In genomic region chr14:89801128-89801527, GRCh38 we compare ENCODE assay signal across 16 cellular contexts.
"Had no signal": no experiment of that assay in that cellular context is flagged by ENCODE, and none has a peak within 500 bp of the region (broad histone marks: within the 10 kb centered on the region; RNA-seq: fewer than 3 reads in every experiment).

No MANE protein-coding gene starts in this region.

- H3K9me3 Mint-ChIP-seq: activated CD4-positive, alpha-beta memory T cell treated with anti-CD3 and anti-CD28 coated beads, Interleukin-2, amount 10 ng/mL, durations not matched to agents 7 days and 5 days; activated naive CD4-positive, alpha-beta T cell treated with anti-CD3 and anti-CD28 coated beads for 36 hours; activated T-helper 17 cell treated with anti-CD3 and anti-CD28 coated beads, Interleukin-2, amount 50 U/mL, for 72 hours; natural killer cell treated with Interleukin-12 subunit alpha and Interleukin-12 subunit beta and Interleukin-15 and Interleukin-18, amount 100 ng/mL, for 72 hours had no signal

- H3K27me3 Mint-ChIP-seq: activated CD8-positive, alpha-beta memory T cell treated with anti-CD3 and anti-CD28 coated beads, Interleukin-2, amount 10 ng/mL, durations not matched to agents 7 days and 5 days; natural killer cell treated with Interleukin-12 subunit alpha and Interleukin-12 subunit beta and Interleukin-15 and Interleukin-18, amount 100 ng/mL, for 72 hours had no signal

- H3K4me1 ChIP-seq: esophagus muscularis mucosa, spleen, upper lobe of right lung had no signal

- H3K9me3 ChIP-seq: esophagus muscularis mucosa, spleen, upper lobe of right lung had no signal

- H3K36me3 ChIP-seq: brain microvascular endothelial cell, spleen, upper lobe of right lung had no signal

- ATAC-seq: activated CD8-positive, alpha-beta memory T cell treated with anti-CD3 and anti-CD28 coated beads, Interleukin-2, amount 10 ng/mL, durations not matched to agents 7 days and 5 days; activated T-helper 17 cell treated with anti-CD3 and anti-CD28 coated beads, Interleukin-2, amount 50 U/mL, for 72 hours; left cardiac atrium; natural killer cell treated with Interleukin-12 subunit alpha and Interleukin-12 subunit beta and Interleukin-15 and Interleukin-18, amount 100 ng/mL, for 72 hours; upper lobe of right lung had no signal

- H3K4me1 Mint-ChIP-seq: activated CD4-positive, alpha-beta memory T cell treated with anti-CD3 and anti-CD28 coated beads, Interleukin-2, amount 10 ng/mL, durations not matched to agents 7 days and 5 days; activated CD8-positive, alpha-beta memory T cell treated with anti-CD3 and anti-CD28 coated beads, Interleukin-2, amount 10 ng/mL, durations not matched to agents 7 days and 5 days; activated T-helper 17 cell treated with anti-CD3 and anti-CD28 coated beads, Interleukin-2, amount 50 U/mL, for 72 hours had no signal

- DNase-seq: activated CD4-positive, alpha-beta memory T cell treated with anti-CD3 and anti-CD28 coated beads, Interleukin-2, amount 10 ng/mL, durations not matched to agents 7 days and 5 days; activated CD4-positive, alpha-beta T cell treated with anti-CD3 and anti-CD28 coated beads for 48 hours; activated CD4-positive, CD25-positive, alpha-beta regulatory T cell; activated CD8-positive, alpha-beta memory T cell treated with anti-CD3 and anti-CD28 coated beads, Interleukin-2, amount 10 ng/mL, durations not matched to agents 7 days and 5 days; activated naive CD4-positive, alpha-beta T cell treated with anti-CD3 and anti-CD28 coated beads for 36 hours; anterior cingulate cortex; brain microvascular endothelial cell; cortex of kidney; left cardiac atrium; spleen; stimulated activated naive CD4-positive, alpha-beta T cell; upper lobe of right lung had no signal

- H3K27me3 ChIP-seq: brain microvascular endothelial cell, esophagus muscularis mucosa, spleen, upper lobe of right lung had no signal

- H3K27ac ChIP-seq: brain microvascular endothelial cell, esophagus muscularis mucosa, spleen, upper lobe of right lung had no signal

- H3K36me3 Mint-ChIP-seq: activated CD8-positive, alpha-beta memory T cell treated with anti-CD3 and anti-CD28 coated beads, Interleukin-2, amount 10 ng/mL, durations not matched to agents 7 days and 5 days; natural killer cell treated with Interleukin-12 subunit alpha and Interleukin-12 subunit beta and Interleukin-15 and Interleukin-18, amount 100 ng/mL, for 72 hours had no signal

- FAIRE-seq: endometrium had no signal

- H3K4me3 Mint-ChIP-seq: activated CD4-positive, alpha-beta memory T cell treated with anti-CD3 and anti-CD28 coated beads, Interleukin-2, amount 10 ng/mL, durations not matched to agents 7 days and 5 days; activated CD8-positive, alpha-beta memory T cell treated with anti-CD3 and anti-CD28 coated beads, Interleukin-2, amount 10 ng/mL, durations not matched to agents 7 days and 5 days; activated naive CD4-positive, alpha-beta T cell treated with anti-CD3 and anti-CD28 coated beads for 36 hours; activated T-helper 17 cell treated with anti-CD3 and anti-CD28 coated beads, Interleukin-2, amount 50 U/mL, for 72 hours; natural killer cell treated with Interleukin-12 subunit alpha and Interleukin-12 subunit beta and Interleukin-15 and Interleukin-18, amount 100 ng/mL, for 72 hours had no signal

- H3K27ac Mint-ChIP-seq: activated CD4-positive, alpha-beta memory T cell treated with anti-CD3 and anti-CD28 coated beads, Interleukin-2, amount 10 ng/mL, durations not matched to agents 7 days and 5 days; activated CD8-positive, alpha-beta memory T cell treated with anti-CD3 and anti-CD28 coated beads, Interleukin-2, amount 10 ng/mL, durations not matched to agents 7 days and 5 days; activated naive CD4-positive, alpha-beta T cell treated with anti-CD3 and anti-CD28 coated beads for 36 hours; activated T-helper 17 cell treated with anti-CD3 and anti-CD28 coated beads, Interleukin-2, amount 50 U/mL, for 72 hours; natural killer cell treated with Interleukin-12 subunit alpha and Interleukin-12 subunit beta and Interleukin-15 and Interleukin-18, amount 100 ng/mL, for 72 hours had no signal

- H3K4me3 ChIP-seq: esophagus muscularis mucosa, spleen, upper lobe of right lung had no signal
